ENCODE assay signal across 15 cellular contexts in genomic region chr12:67531051-67531450, GRCh38.
"Had no signal": no experiment of that assay in that cellular context is flagged by ENCODE, and none has a peak within 500 bp of the region (broad histone marks: within the 10 kb centered on the region; RNA-seq: fewer than 3 reads in every experiment).

No MANE protein-coding gene starts in this region.

- H3K36me3 ChIP-seq: pancreas, sigmoid colon had no signal

- ATAC-seq: effector memory CD8-positive, alpha-beta T cell; naive thymus-derived CD4-positive, alpha-beta T cell; pancreas had no signal

- DNase-seq: activated CD4-positive, alpha-beta T cell treated with anti-CD3 and anti-CD28 coated beads, Interleukin-2, amount 10 ng/mL, durations not matched to agents 7 days and 5 days; activated CD4-positive, CD25-positive, alpha-beta regulatory T cell; activated gamma-delta T cell treated with Interleukin-2 at 50 U/mL for 16 hours; activated naive CD8-positive, alpha-beta T cell treated with anti-CD3 and anti-CD28 coated beads, Interleukin-2, amount 10 ng/mL, durations not matched to agents 7 days and 5 days; dermis blood vessel endothelial cell; effector memory CD8-positive, alpha-beta T cell; erythroblast; naive thymus-derived CD4-positive, alpha-beta T cell; pancreas; sigmoid colon; stimulated activated CD4-positive, alpha-beta T cell treated with anti-CD3 and anti-CD28 coated beads, Interleukin-12 subunit alpha, Interleukin-12 subunit beta, amount 100 ng/mL, for 4 hours; stimulated activated CD4-positive, alpha-beta T cell treated with anti-CD3 and anti-CD28 coated beads, Interleukin-2, amount 100 ng/mL, for 24 hours; T-helper 2 cell had no signal

- FAIRE-seq: islet of Langerhans, pancreas, TTC549 had no signal

- H3K9me3 ChIP-seq: pancreas, sigmoid colon had no signal

- H3K27ac ChIP-seq: pancreas, sigmoid colon had no signal

- H3K27me3 ChIP-seq: pancreas, sigmoid colon had no signal

- H3K4me3 ChIP-seq: pancreas, sigmoid colon had no signal

- H3K4me1 ChIP-seq: pancreas had no signal
